8 cellular contexts compared by ENCODE assay signal in the genomic region with DNA sequence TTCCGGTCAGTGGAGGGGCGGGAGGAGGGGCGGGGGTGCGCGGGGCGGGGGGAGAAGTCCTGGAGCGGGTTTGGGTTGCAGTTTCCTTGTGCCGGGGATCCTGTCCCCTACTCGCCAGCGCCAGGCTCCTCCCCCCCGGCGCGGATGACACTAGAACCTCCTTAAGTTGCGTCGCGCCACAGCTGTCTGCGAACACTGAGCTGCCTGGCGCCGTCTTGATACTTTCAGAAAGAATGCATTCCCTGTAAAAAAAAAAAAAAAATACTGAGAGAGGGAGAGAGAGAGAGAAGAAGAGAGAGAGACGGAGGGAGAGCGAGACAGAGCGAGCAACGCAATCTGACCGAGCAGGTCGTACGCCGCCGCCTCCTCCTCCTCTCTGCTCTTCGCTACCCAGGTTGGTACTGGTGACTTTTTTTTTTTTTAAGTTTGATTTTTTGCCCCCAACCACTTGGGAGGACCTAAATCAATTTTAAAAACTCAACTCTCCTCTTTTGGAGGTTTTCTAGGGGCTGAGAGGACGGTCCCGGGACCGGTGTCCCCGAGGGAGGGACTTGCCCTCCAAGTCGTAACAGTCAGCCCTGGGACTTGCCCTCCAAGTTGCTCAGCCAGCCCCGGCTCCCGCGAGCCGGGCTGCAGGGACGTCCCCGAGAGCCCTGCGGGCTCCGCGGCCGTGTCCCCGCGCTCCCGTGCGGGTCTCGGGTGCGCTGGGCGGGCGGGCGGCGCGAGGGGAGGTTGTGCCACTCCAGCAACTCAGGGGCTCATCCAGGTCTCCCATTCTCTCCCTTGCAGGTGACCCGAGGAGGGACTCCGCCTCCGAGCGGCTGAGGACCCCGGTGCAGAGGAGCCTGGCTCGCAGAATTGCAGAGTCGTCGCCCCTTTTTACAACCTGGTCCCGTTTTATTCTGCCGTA. TPM values are rescaled to one million over a fixed set of nuclear protein-coding genes. Genes with fewer than 3 reads are reported as not detected.
DNase-seq lines count a peak whose midpoint lies in the region; ATAC-seq, FAIRE-seq and TF ChIP-seq lines count a peak whose summit lies in the region.

A gene (plus strand): TSS at position 191 of the 910 bp plus-strand sequence. CDS start 968 bp downstream, outside the sequence.

- H2AFZ ChIP-seq in keratinocyte (ENCODE audit: control insufficient read depth, low read length) = peak within 1 kb of the TSS; percentile 37

- no peaks in the 10 kb centered on the region for H3K9me1 ChIP-seq in keratinocyte (ENCODE audit: control insufficient read depth, extremely low read depth, insufficient read depth, low read length)

- H4K20me1 ChIP-seq in keratinocyte (ENCODE audit: control insufficient read depth, extremely low read depth, insufficient read depth, low read length) = no peaks in the 10 kb centered on the region

- H3K79me2 ChIP-seq in keratinocyte (ENCODE audit: control insufficient read depth, insufficient read depth, low read length) = peaks cover 49% of the 10 kb centered on the region

- no peak for FAIRE-seq in keratinocyte (lab: Jason Lieb, UNC)

- TF ChIP-seq CTCF in keratinocyte (optimal IDR thresholded peaks at IDR 0.05 in 1 of 3, IDR thresholded peaks at IDR 0.05 in 1 of 3, conservative IDR thresholded peaks at IDR 0.05 in 1 of 3; ENCODE audit: extremely low read depth in 1 of 3, insufficient read depth in 2 of 3, low read length in 3 of 3) = no peak

- H3K4me3 ChIP-seq in keratinocyte (ENCODE audit: control insufficient read depth in 2 of 3, extremely low read depth in 1 of 3, insufficient read depth in 2 of 3, low read depth in 1 of 3, low read length in 3 of 3) = peak within 1 kb of the TSS; percentile 82 to 97 (median 87)

- peaks cover 5% of the 10 kb centered on the region for H3K27me3 Mint-ChIP-seq in T-helper 2 cell treated with Interferon-gamma antibody and Interleukin-4, amounts not matched to agents 5 μg/mL and 100 μg/mL, for 36 hours (ENCODE audit: low read depth)

- H3K9ac ChIP-seq in keratinocyte (ENCODE audit: control insufficient read depth, extremely low read depth, insufficient read depth, low read length) = peak within 1 kb of the TSS; percentile 86

- peaks cover 22% of the 10 kb centered on the region for H3K4me1 Mint-ChIP-seq in T-helper 2 cell treated with Interferon-gamma antibody and Interleukin-4, amounts not matched to agents 5 μg/mL and 100 μg/mL, for 36 hours (ENCODE audit: low read depth)

- H3K27me3 ChIP-seq in keratinocyte (ENCODE audit: control insufficient read depth, extremely low read depth, insufficient read depth, low read length) = no peaks in the 10 kb centered on the region

- DNase-seq in T-helper 2 cell treated with Interferon-gamma antibody and Interleukin-4, amounts not matched to agents 5 μg/mL and 100 μg/mL, for 36 hours (ENCODE audit: low spot score) = peak; percentile 92
- DNase-seq in astrocyte of the hippocampus (ENCODE audit: low read depth, low spot score) (peak; percentile 71), keratinocyte (ENCODE audit: low read depth, low spot score) (peak; percentile 60), NCI-H510A treated with DMSO at 0.1 percent for 48 hours (lab: John Stamatoyannopoulos, UW) (no peak), NCI-H524 treated with DMSO at 0.1 percent for 48 hours (lab: John Stamatoyannopoulos, UW) (no peak)
- peak; percentile 78 to 80 for DNase-seq in stimulated activated CD4-positive, alpha-beta T cell treated with anti-CD3 and anti-CD28 coated beads, Interleukin-4, amount 100 ng/mL, for 48 hours (ENCODE audit: low read depth in 2 of 2)

- dilution Hi-C loops in keratinocyte (cut with MboI; ENCODE audit: extremely low pct_ligation_motif_present, low sequenced_read_pairs) = no loop called here

- H3K9me3 ChIP-seq in keratinocyte (ENCODE audit: control insufficient read depth, low read depth, low read length) = no peaks in the 10 kb centered on the region

- H3K36me3 ChIP-seq in keratinocyte (ENCODE audit: control insufficient read depth in 2 of 2, extremely low read depth in 1 of 2, insufficient read depth in 2 of 2, low read length in 2 of 2) = peaks cover 5 to 7% of the 10 kb centered on the region in 2 experiments

- H3K4me3 Mint-ChIP-seq in T-helper 2 cell treated with Interferon-gamma antibody and Interleukin-4, amounts not matched to agents 5 μg/mL and 100 μg/mL, for 36 hours = peak within 1 kb of the TSS; percentile 98

- H3K27ac ChIP-seq in keratinocyte (ENCODE audit: control insufficient read depth, insufficient read depth, low read length) = peak within 1 kb of the TSS; percentile 87

- H3K9me3 Mint-ChIP-seq in T-helper 2 cell treated with Interferon-gamma antibody and Interleukin-4, amounts not matched to agents 5 μg/mL and 100 μg/mL, for 36 hours = no peaks in the 10 kb centered on the region

- peak within 1 kb of the TSS; percentile 95 for H3K4me2 ChIP-seq in keratinocyte (ENCODE audit: control insufficient read depth, extremely low read depth, insufficient read depth, low read depth, low read length)

- peaks cover 24% of the 10 kb centered on the region for H3K4me1 ChIP-seq in keratinocyte (ENCODE audit: control insufficient read depth, extremely low read depth, insufficient read depth, low read length)

- H3K27ac Mint-ChIP-seq in T-helper 2 cell treated with Interferon-gamma antibody and Interleukin-4, amounts not matched to agents 5 μg/mL and 100 μg/mL, for 36 hours = peak within 1 kb of the TSS; percentile 99

- peaks cover 65% of the 10 kb centered on the region for H3K36me3 Mint-ChIP-seq in T-helper 2 cell treated with Interferon-gamma antibody and Interleukin-4, amounts not matched to agents 5 μg/mL and 100 μg/mL, for 36 hours (ENCODE audit: low read depth)

- ATAC-seq in GM18858 (IDR thresholded peaks at IDR 0.05; ENCODE audit: unreplicated experiment) (peak; percentile 21), HG02943 (IDR thresholded peaks at IDR 0.05; ENCODE audit: low read depth, unreplicated experiment) (peak; percentile 36)

RNA-seq across cellular contexts. Expression of the gene that starts here (rescaled TPM):
- polyA plus RNA-seq in keratinocyte = 1.7 to 7.7 TPM (median 4.0 TPM) in 3 replicates
- 13.3 TPM for polyA plus RNA-seq in keratinocyte (2011; ENCODE audit: low read depth)
- polyA plus RNA-seq in keratinocyte (2011; cell fraction: cytosol; rRNA removed) = 4.7 and 5.3 TPM in 2 replicates
- polyA plus RNA-seq in keratinocyte (2011; cell fraction: nucleus; rRNA removed) = 15.8 and 15.9 TPM in 2 replicates
- polyA plus RNA-seq in keratinocyte (2012; ENCODE audit: low replicate concordance) = 20.8 and 33.0 TPM in 2 replicates
- polyA minus RNA-seq in keratinocyte = 1.0 to 7.4 TPM (median 1.9 TPM) in 3 replicates
- 4.4 TPM for polyA minus RNA-seq in keratinocyte (2011; cell fraction: cytosol; rRNA and poly(A)+ RNA removed)
- 5.5 and 5.8 TPM in 2 replicates for polyA minus RNA-seq in keratinocyte (2011; cell fraction: nucleus; rRNA and poly(A)+ RNA removed)

Comparison
In these comparisons a context has a peak if more than half of its experiments do, and no peak if none do; other contexts are left out.
1. DNase-seq: peak in T-helper 2 cell treated with Interferon-gamma antibody and Interleukin-4, amounts not matched to agents 5 μg/mL and 100 μg/mL, for 36 hours (single experiment), astrocyte of the hippocampus (single experiment), keratinocyte (single experiment) and stimulated activated CD4-positive, alpha-beta T cell treated with anti-CD3 and anti-CD28 coated beads, Interleukin-4, amount 100 ng/mL, for 48 hours (2 of 2); none in NCI-H510A treated with DMSO at 0.1 percent for 48 hours (single experiment) and NCI-H524 treated with DMSO at 0.1 percent for 48 hours (single experiment).